In the genomic region with DNA sequence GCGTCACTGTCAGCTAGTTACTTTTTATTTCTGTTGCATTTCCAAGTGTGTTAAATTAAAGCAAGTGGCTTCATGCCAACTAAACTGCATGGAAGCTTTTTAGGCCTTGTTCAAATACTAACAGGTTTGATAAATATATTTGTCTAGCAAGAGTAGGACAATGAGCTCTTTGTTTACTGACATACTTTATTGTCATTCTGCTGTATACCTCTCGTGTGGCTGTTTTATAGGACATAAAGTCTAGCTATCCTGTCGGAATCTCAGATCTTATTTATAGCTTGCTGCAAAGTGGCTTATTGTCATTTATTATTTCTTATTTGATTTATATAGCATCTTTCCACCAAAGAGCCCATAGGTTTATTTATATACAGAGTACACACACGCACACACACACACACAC, we compare ENCODE assay signal across 13 cellular contexts.
"Had no signal": no experiment of that assay in that cellular context is flagged by ENCODE, and none has a peak within 500 bp of the region (broad histone marks: within the 10 kb centered on the region; RNA-seq: fewer than 3 reads in every experiment).

No MANE protein-coding gene starts in this region.

- H3K9me3 Mint-ChIP-seq: activated naive CD4-positive, alpha-beta T cell treated with anti-CD3 and anti-CD28 coated beads for 36 hours; natural killer cell treated with Interleukin-12 subunit alpha and Interleukin-12 subunit beta and Interleukin-15 and Interleukin-18, amount 100 ng/mL, for 72 hours; WTC11 had no signal

- H3K4me3 Mint-ChIP-seq: activated naive CD4-positive, alpha-beta T cell treated with anti-CD3 and anti-CD28 coated beads for 36 hours; activated T-helper 17 cell treated with anti-CD3 and anti-CD28 coated beads, Interleukin-2, amount 50 U/mL, for 72 hours; natural killer cell treated with Interleukin-12 subunit alpha and Interleukin-12 subunit beta and Interleukin-15 and Interleukin-18, amount 100 ng/mL, for 72 hours; WTC11 had no signal

- H3K4me1 Mint-ChIP-seq: activated T-helper 17 cell treated with anti-CD3 and anti-CD28 coated beads, Interleukin-2, amount 50 U/mL, for 72 hours had no signal

- H3K36me3 Mint-ChIP-seq: natural killer cell treated with Interleukin-12 subunit alpha and Interleukin-12 subunit beta and Interleukin-15 and Interleukin-18, amount 100 ng/mL, for 72 hours had no signal

- DNase-seq: activated CD4-positive, alpha-beta T cell treated with anti-CD3 and anti-CD28 coated beads for 48 hours; activated naive CD4-positive, alpha-beta T cell treated with anti-CD3 and anti-CD28 coated beads for 36 hours; activated T-cell treated with anti-CD3 and anti-CD28 coated beads for 4 hours; caudate nucleus; effector CD4-positive, alpha-beta T cell; foreskin keratinocyte; mammary epithelial cell; nucleus accumbens; stimulated activated CD4-positive, alpha-beta T cell treated with anti-CD3 and anti-CD28 coated beads, Interleukin-4, amount 100 ng/mL, for 4 hours; thyroid gland had no signal

- ATAC-seq: activated T-helper 17 cell treated with anti-CD3 and anti-CD28 coated beads, Interleukin-2, amount 50 U/mL, for 72 hours; foreskin keratinocyte; natural killer cell treated with Interleukin-12 subunit alpha and Interleukin-12 subunit beta and Interleukin-15 and Interleukin-18, amount 100 ng/mL, for 72 hours; WTC11 had no signal

- H3K27ac Mint-ChIP-seq: activated naive CD4-positive, alpha-beta T cell treated with anti-CD3 and anti-CD28 coated beads for 36 hours; activated T-helper 17 cell treated with anti-CD3 and anti-CD28 coated beads, Interleukin-2, amount 50 U/mL, for 72 hours; natural killer cell treated with Interleukin-12 subunit alpha and Interleukin-12 subunit beta and Interleukin-15 and Interleukin-18, amount 100 ng/mL, for 72 hours; WTC11 had no signal
